22 cellular contexts compared by ENCODE assay signal in the genomic region with DNA sequence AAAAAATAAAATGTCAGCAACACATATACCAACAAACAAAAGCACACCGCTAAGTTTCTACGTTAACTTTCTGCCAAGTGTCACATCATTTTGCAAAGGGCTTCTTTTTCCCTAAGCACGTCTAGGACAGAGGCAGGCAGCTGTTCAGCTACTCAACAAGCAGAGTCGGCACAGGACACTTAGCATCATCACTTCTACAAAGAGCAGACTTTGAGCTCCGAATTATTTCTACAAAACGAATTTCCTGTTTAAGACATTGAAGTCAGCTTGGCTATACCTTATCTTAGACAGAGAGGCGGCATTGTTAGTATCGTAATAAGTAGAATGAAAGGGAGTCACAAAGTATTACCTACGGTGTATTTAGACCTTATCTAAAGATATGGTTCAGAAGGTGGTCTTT.
DNase-seq lines count a peak whose midpoint lies in the region; ATAC-seq and TF ChIP-seq lines count a peak whose summit lies in the region.
"Had no signal": no experiment of that assay in that cellular context is flagged by ENCODE, and none has a peak within 500 bp of the region (broad histone marks: within the 10 kb centered on the region; RNA-seq: fewer than 3 reads in every experiment).

No MANE protein-coding gene starts in this region.

- no peak overlapping the region for H3K27ac ChIP-seq in CD8-positive, alpha-beta T cell (ENCODE audit: low read depth, low read length)
- H3K27ac ChIP-seq in endodermal cell (ENCODE audit: low read depth, low read length) (no peak overlapping the region), sigmoid colon (peak overlapping the region; percentile 17 to 83 (median 58))
- H3K27ac ChIP-seq: KMS-11, Peyer's patch had no signal

- H3K36me3 ChIP-seq in CD8-positive, alpha-beta T cell (ENCODE audit: insufficient read depth, low read length): peaks cover 8% of the 10 kb centered on the region
- H3K36me3 ChIP-seq in endodermal cell (ENCODE audit: control insufficient read depth, insufficient read depth, low read length): peaks cover 66% of the 10 kb centered on the region
- H3K36me3 ChIP-seq in mucosa of descending colon (ENCODE audit: low read depth): no peaks in the 10 kb centered on the region
- peaks cover 24 to 100% (median 64%) of the 10 kb centered on the region in 4 donors for H3K36me3 ChIP-seq in sigmoid colon

- no peak overlapping the region for H3K4me3 ChIP-seq in CD8-positive, alpha-beta T cell (ENCODE audit: low read depth, low read length)
- H3K4me3 ChIP-seq in endodermal cell (ENCODE audit: low read length) (no peak overlapping the region), mucosa of descending colon (no peak overlapping the region), sigmoid colon (no peak overlapping the region)
- H3K4me3 ChIP-seq: Peyer's patch had no signal

- POLR2A ChIA-PET in CD8-positive, alpha-beta T cell (lab: Charles Lee): no interaction called here

- no peaks in the 10 kb centered on the region for H3K27me3 Mint-ChIP-seq in CD8-positive, alpha-beta T cell (ENCODE audit: low read depth)
- H3K27me3 Mint-ChIP-seq in endodermal cell (ENCODE audit: insufficient read depth): no peaks in the 10 kb centered on the region
- no peaks in the 10 kb centered on the region for H3K27me3 Mint-ChIP-seq in activated CD4-positive, alpha-beta T cell treated with anti-CD3 and anti-CD28 coated beads, Interleukin-2, amount 10 ng/mL, durations not matched to agents 24 days and 14 days
- H3K27me3 Mint-ChIP-seq: B cell had no signal

- no peak for TF ChIP-seq POLR2A in sigmoid colon (IDR thresholded peaks at IDR 0.05)

- intact Hi-C loops in CD8-positive, alpha-beta T cell (cut with DNase I, micrococcal nuclease): no loop called here
- intact Hi-C loops in mucosa of descending colon (cut with DNase I, micrococcal nuclease) (no loop called here), sigmoid colon (cut with DNase I) (no loop called here)
- intact Hi-C loops in activated CD4-positive, alpha-beta T cell treated with anti-CD3 and anti-CD28 coated beads, Interleukin-2, amount 10 ng/mL, durations not matched to agents 24 days and 14 days (cut with micrococcal nuclease): no loop called here

- no peak for DNase-seq in CD8-positive, alpha-beta T cell
- DNase-seq in endodermal cell: no peak
- no peak for DNase-seq in mucosa of descending colon
- DNase-seq in sigmoid colon: no peak
- no peak for DNase-seq in activated CD4-positive, alpha-beta T cell treated with anti-CD3 and anti-CD28 coated beads, Interleukin-2, amount 10 ng/mL, durations not matched to agents 24 days and 14 days
- DNase-seq in NCI-H2227 (lab: John Stamatoyannopoulos, UW; ENCODE audit: unreplicated experiment): no peak
- DNase-seq in KG1 (lab: John Stamatoyannopoulos, UW): no peak
- DNase-seq: DMS53, GDM1, GOT3, HCEC 1CT, NCI-H1105, NCI-H146, NCI-H2029, NCI-H345, NCI-H524, NCI-H82, Peyer's patch had no signal

- no peak for TF ChIP-seq EP300 in sigmoid colon (IDR thresholded peaks at IDR 0.05)

- H3K27me3 ChIP-seq in CD8-positive, alpha-beta T cell (ENCODE audit: insufficient read depth, low read length): no peaks in the 10 kb centered on the region
- H3K27me3 ChIP-seq in endodermal cell (ENCODE audit: control insufficient read depth, insufficient read depth, low read length, poor library complexity, severe bottlenecking) (no peaks in the 10 kb centered on the region), sigmoid colon (no peaks in the 10 kb centered on the region)
- H3K27me3 ChIP-seq: Peyer's patch had no signal

- no peaks in the 10 kb centered on the region for H3K9me3 ChIP-seq in CD8-positive, alpha-beta T cell (ENCODE audit: low read length)
- H3K9me3 ChIP-seq in endodermal cell (ENCODE audit: control insufficient read depth, low read length) (no peaks in the 10 kb centered on the region), mucosa of descending colon (no peaks in the 10 kb centered on the region), sigmoid colon (no peaks in the 10 kb centered on the region)
- H3K9me3 ChIP-seq: Peyer's patch had no signal

- H3K9me3 Mint-ChIP-seq in CD8-positive, alpha-beta T cell: no peaks in the 10 kb centered on the region
- H3K9me3 Mint-ChIP-seq in endodermal cell: no peaks in the 10 kb centered on the region
- no peaks in the 10 kb centered on the region for H3K9me3 Mint-ChIP-seq in activated CD4-positive, alpha-beta T cell treated with anti-CD3 and anti-CD28 coated beads, Interleukin-2, amount 10 ng/mL, durations not matched to agents 24 days and 14 days
- H3K9me3 Mint-ChIP-seq: CD14-positive monocyte had no signal

- peaks cover 76% of the 10 kb centered on the region for H3K36me3 Mint-ChIP-seq in CD8-positive, alpha-beta T cell
- peaks cover 59% of the 10 kb centered on the region for H3K36me3 Mint-ChIP-seq in endodermal cell (ENCODE audit: low read depth)
- peaks cover 12% of the 10 kb centered on the region for H3K36me3 Mint-ChIP-seq in activated CD4-positive, alpha-beta T cell treated with anti-CD3 and anti-CD28 coated beads, Interleukin-2, amount 10 ng/mL, durations not matched to agents 24 days and 14 days (ENCODE audit: low read depth)

- ATAC-seq in CD8-positive, alpha-beta T cell: no peak
- ATAC-seq in mucosa of descending colon (peak; percentile 68), GM18870 (IDR thresholded peaks at IDR 0.05; ENCODE audit: unreplicated experiment) (no peak)

- TF ChIP-seq CTCF in CD8-positive, alpha-beta T cell (IDR thresholded peaks at IDR 0.05): no peak
- TF ChIP-seq CTCF in endodermal cell (conservative IDR thresholded peaks at IDR 0.05): no peak
- TF ChIP-seq CTCF in mucosa of descending colon (IDR thresholded peaks at IDR 0.05): no peak
- TF ChIP-seq CTCF in sigmoid colon (IDR thresholded peaks at IDR 0.05): no peak

- WGBS in endodermal cell (ENCODE audit: insufficient coverage in 1 of 2, insufficient read length in 1 of 2), 2 experiments: 94 to 96% methylated on average over 9 of the region's 9 CpGs
- 35 to 73% methylated on average over 9 of the region's 9 CpGs for WGBS in sigmoid colon, 2 donors

- CTCF ChIA-PET in CD8-positive, alpha-beta T cell (lab: Charles Lee): interaction anchor here (0.6 to 4.9 kb wide), 3 partner anchors 11 to 1149 kb away, joined by 3 to 26 read pairs (median 3); no protein-coding TSS in a partner anchor

- peak overlapping the region; percentile 9 for H3K27ac Mint-ChIP-seq in CD8-positive, alpha-beta T cell
- H3K27ac Mint-ChIP-seq in endodermal cell: peak overlapping the region; percentile 15
- no peak overlapping the region for H3K27ac Mint-ChIP-seq in activated CD4-positive, alpha-beta T cell treated with anti-CD3 and anti-CD28 coated beads, Interleukin-2, amount 10 ng/mL, durations not matched to agents 24 days and 14 days
- H3K27ac Mint-ChIP-seq: B cell, CD14-positive monocyte had no signal

- no peak overlapping the region for H3K9ac ChIP-seq in endodermal cell (ENCODE audit: extremely low read depth, low read length, poor library complexity, severe bottlenecking)
- H3K9ac ChIP-seq: KMS-11 had no signal

- H3K4me1 Mint-ChIP-seq in CD8-positive, alpha-beta T cell (ENCODE audit: low read depth): peaks cover 4% of the 10 kb centered on the region
- H3K4me1 Mint-ChIP-seq in endodermal cell: peaks cover 2% of the 10 kb centered on the region
- peaks cover 6% of the 10 kb centered on the region for H3K4me1 Mint-ChIP-seq in activated CD4-positive, alpha-beta T cell treated with anti-CD3 and anti-CD28 coated beads, Interleukin-2, amount 10 ng/mL, durations not matched to agents 24 days and 14 days
- H3K4me1 Mint-ChIP-seq: B cell, CD14-positive monocyte had no signal

- no peak overlapping the region for H3K4me3 Mint-ChIP-seq in CD8-positive, alpha-beta T cell
- no peak overlapping the region for H3K4me3 Mint-ChIP-seq in endodermal cell
- no peak overlapping the region for H3K4me3 Mint-ChIP-seq in activated CD4-positive, alpha-beta T cell treated with anti-CD3 and anti-CD28 coated beads, Interleukin-2, amount 10 ng/mL, durations not matched to agents 24 days and 14 days
- H3K4me3 Mint-ChIP-seq: B cell, CD14-positive monocyte had no signal

- H3K4me1 ChIP-seq in CD8-positive, alpha-beta T cell (ENCODE audit: insufficient read depth, low read length): no peaks in the 10 kb centered on the region
- H3K4me1 ChIP-seq in endodermal cell (ENCODE audit: control insufficient read depth, insufficient read depth, low read length) (no peaks in the 10 kb centered on the region), mucosa of descending colon (ENCODE audit: low read depth) (peaks cover 6% of the 10 kb centered on the region), sigmoid colon (peaks cover 0 to 69% (median 42%) of the 10 kb centered on the region in 4 donors)
- H3K4me1 ChIP-seq: Peyer's patch had no signal

Comparison
In these comparisons a context has a peak if more than half of its experiments do, and no peak if none do; other contexts are left out.
1. H3K27ac ChIP-seq: peak in sigmoid colon (4 of 4); none in CD8-positive, alpha-beta T cell (single experiment) and endodermal cell (single experiment).